1 cellular context compared by ENCODE assay signal in genomic region chr7:5323800-5324781, GRCh38.
A peak's percentile ranks its signal among the peaks of the same experiment; 100 is the strongest.
TF ChIP-seq lines count a peak whose summit lies in the region.

No MANE protein-coding gene starts in this region.

TF ChIP-seq in HepG2, 621 proteins besides CTCF, POLR2A, EP300 and RAD21:
- TF ChIP-seq ZBTB33 (CRISPR knock-in tag; IDR thresholded peaks at IDR 0.05) (peak; percentile 70; the same call in 1 of the 2 replicates), ZSCAN21 (CRISPR knock-in tag; IDR thresholded peaks at IDR 0.05; ENCODE audit: borderline replicate concordance) (peak; percentile 99)
